ENCODE assay signal across 24 cellular contexts in genomic region chr3:191236635-191237034, GRCh38. TPM values are rescaled to one million over a fixed set of nuclear protein-coding genes. Genes with fewer than 3 reads are reported as not detected.
DNase-seq lines count a peak whose midpoint lies in the region; ATAC-seq and TF ChIP-seq lines count a peak whose summit lies in the region.
"Had no signal": no experiment of that assay in that cellular context is flagged by ENCODE, and none has a peak within 500 bp of the region (broad histone marks: within the 10 kb centered on the region; RNA-seq: fewer than 3 reads in every experiment).

No MANE protein-coding gene starts in this region.

- peaks cover 58% of the 10 kb centered on the region for H3K4me1 ChIP-seq in GM23338 (ENCODE audit: insufficient read depth)
- H3K4me1 ChIP-seq in fibroblast of lung (ENCODE audit: control insufficient read depth, extremely low read depth, insufficient read depth, low read length) = peaks cover 14% of the 10 kb centered on the region
- H3K4me1 ChIP-seq in upper lobe of right lung = no peaks in the 10 kb centered on the region
- H3K4me1 ChIP-seq: lower lobe of right lung, parathyroid adenoma, Peyer's patch, testis had no signal

- DNase-seq in GM23338 (ENCODE audit: low spot score) = no peak
- no peak for DNase-seq in WTC11 (ENCODE audit: low spot score)
- peak; percentile 50 to 60 for DNase-seq in fibroblast of lung (ENCODE audit: low read depth in 2 of 2)
- peak; percentile 35 for DNase-seq in renal cortical epithelial cell (ENCODE audit: low read depth)
- DNase-seq in stimulated activated CD4-positive, alpha-beta T cell treated with anti-CD3 and anti-CD28 coated beads, Interleukin-12 subunit alpha, Interleukin-12 subunit beta, amount 100 ng/mL, for 4 hours = no peak
- DNase-seq in upper lobe of right lung = no peak
- DNase-seq in SKM-1 treated with dmso at 0.1 percent for 144 hours (lab: John Stamatoyannopoulos, UW; ENCODE audit: unreplicated experiment) = no peak
- DNase-seq: activated CD4-positive, alpha-beta T cell treated with anti-CD3 and anti-CD28 coated beads, Interleukin-2, amount 50 U/mL, for 48 hours; activated T-cell treated with anti-CD3 and anti-CD28 coated beads, Interleukin-2, amount 50 U/mL, for 1 hour; H7; lower lobe of right lung; naive B cell; NCI-H1417 treated with DMSO at 0.1 percent for 48 hours; NCI-H2171; NCI-H748 treated with DMSO at 0.1 percent for 48 hours; Peyer's patch; SW 1271; testis had no signal

- no peaks in the 10 kb centered on the region; the same call in 1 of the 2 replicates for H3K9me2 ChIP-seq in GM23338 (ENCODE audit: insufficient read depth)

- H3K27ac ChIP-seq in GM23338 (ENCODE audit: low read depth) (peak overlapping the region; percentile 18; the same call in 1 of the 2 replicates), fibroblast of lung (ENCODE audit: insufficient read depth, low read length) (peak overlapping the region; percentile 60), upper lobe of right lung (no peak overlapping the region)
- H3K27ac ChIP-seq: BLaER1, lower lobe of right lung, parathyroid adenoma, Peyer's patch, skin epidermis, testis had no signal

- H3K27ac Mint-ChIP-seq in GM23338 = peak overlapping the region; percentile 5; the same call in 1 of the 2 replicates
- H3K27ac Mint-ChIP-seq in WTC11 = no peak overlapping the region
- H3K27ac Mint-ChIP-seq: activated naive CD8-positive, alpha-beta T cell had no signal

- intact Hi-C loops in upper lobe of right lung (cut with DNase I) = no loop called here

- H3K9ac ChIP-seq in fibroblast of lung (ENCODE audit: insufficient read depth, low read length) = no peak overlapping the region
- H3K9ac ChIP-seq: BLaER1, parathyroid adenoma had no signal

- POLR2A ChIA-PET in WTC11 (lab: Charles Lee) = no interaction called here

- ATAC-seq in GM23338 (no peak), WTC11 (no peak), upper lobe of right lung (no peak), HG03354 (IDR thresholded peaks at IDR 0.05; ENCODE audit: poor library complexity, severe bottlenecking, unreplicated experiment) (no peak)
- ATAC-seq: lower lobe of right lung had no signal

- 0 out of 2 replicates have a peak overlapping the region, but pooled peaks have one; percentile 37 for H3K4me2 ChIP-seq in GM23338
- H3K4me2 ChIP-seq in fibroblast of lung (ENCODE audit: extremely low read depth, insufficient read depth, low read length) = peak overlapping the region; percentile 57
- H3K4me2 ChIP-seq: BLaER1 had no signal

- CTCF ChIA-PET in WTC11 (lab: Charles Lee) = no interaction called here

- H3K36me3 ChIP-seq in GM23338 (ENCODE audit: insufficient read depth) = no peaks in the 10 kb centered on the region
- no peaks in the 10 kb centered on the region for H3K36me3 ChIP-seq in fibroblast of lung (ENCODE audit: control insufficient read depth, insufficient read depth, low read length)
- H3K36me3 ChIP-seq in upper lobe of right lung = no peaks in the 10 kb centered on the region
- H3K36me3 ChIP-seq: BLaER1, lower lobe of right lung, Peyer's patch had no signal

- H3K79me2 ChIP-seq in GM23338 (replicated peaks; ENCODE audit: insufficient read depth) (no peaks in the 10 kb centered on the region), fibroblast of lung (ENCODE audit: control insufficient read depth, insufficient read depth, low read length) (no peaks in the 10 kb centered on the region)
- H3K79me2 ChIP-seq: parathyroid adenoma had no signal

- H3K27me3 ChIP-seq in GM23338 (ENCODE audit: insufficient read depth) = no peaks in the 10 kb centered on the region
- H3K27me3 ChIP-seq in fibroblast of lung (ENCODE audit: control insufficient read depth, insufficient read depth, low read length) = no peaks in the 10 kb centered on the region
- H3K27me3 ChIP-seq in upper lobe of right lung = no peaks in the 10 kb centered on the region
- H3K27me3 ChIP-seq: BLaER1, Peyer's patch, testis had no signal

- H3K27me3 Mint-ChIP-seq in GM23338 (ENCODE audit: insufficient read depth, low read depth, poor library complexity) (no peaks in the 10 kb centered on the region), WTC11 (ENCODE audit: low read depth) (no peaks in the 10 kb centered on the region)
- H3K27me3 Mint-ChIP-seq: activated naive CD8-positive, alpha-beta T cell; naive B cell had no signal

- H4K20me1 ChIP-seq in GM23338 (replicated peaks; ENCODE audit: insufficient read depth) (no peaks in the 10 kb centered on the region), fibroblast of lung (ENCODE audit: control insufficient read depth, extremely low read depth, insufficient read depth, low read length) (no peaks in the 10 kb centered on the region)
- H4K20me1 ChIP-seq: BLaER1 had no signal

- H3K4me1 Mint-ChIP-seq in GM23338 (peaks cover 51% of the 10 kb centered on the region), WTC11 (peaks cover 74% of the 10 kb centered on the region)

- no peak for TF ChIP-seq CTCF in GM23338 (conservative IDR thresholded peaks at IDR 0.05; ENCODE audit: low read depth in 2 of 2)
- no peak for TF ChIP-seq CTCF in WTC11 (IDR thresholded peaks at IDR 0.05)
- no peak for TF ChIP-seq CTCF in fibroblast of lung (conservative IDR thresholded peaks at IDR 0.05 in 1 of 2, IDR thresholded peaks at IDR 0.05 in 1 of 2; ENCODE audit: low read depth in 1 of 2, low read length in 2 of 2)
- no peak for TF ChIP-seq CTCF in upper lobe of right lung (IDR thresholded peaks at IDR 0.05)

- H3K4me3 ChIP-seq in GM23338 (no peak overlapping the region), fibroblast of lung (replicated peaks in 1 of 4; ENCODE audit: control extremely low read depth in 1 of 4, insufficient read depth in 1 of 4, low read depth in 3 of 4, low read length in 4 of 4) (no peak overlapping the region), upper lobe of right lung (no peak overlapping the region)
- H3K4me3 ChIP-seq: BLaER1, lower lobe of right lung, Peyer's patch, skin epidermis, testis had no signal

- H3K36me3 Mint-ChIP-seq in GM23338 (ENCODE audit: low read depth) = no peaks in the 10 kb centered on the region
- H3K36me3 Mint-ChIP-seq in WTC11 = no peaks in the 10 kb centered on the region
- H3K36me3 Mint-ChIP-seq: activated naive CD8-positive, alpha-beta T cell; naive B cell had no signal

- H3K9me3 ChIP-seq in fibroblast of lung (ENCODE audit: control insufficient read depth, insufficient read depth, low read depth, low read length) = no peaks in the 10 kb centered on the region
- no peaks in the 10 kb centered on the region for H3K9me3 ChIP-seq in upper lobe of right lung
- H3K9me3 ChIP-seq: BLaER1, lower lobe of right lung, Peyer's patch, testis had no signal

- H3K9me3 Mint-ChIP-seq in GM23338 (no peaks in the 10 kb centered on the region), WTC11 (no peaks in the 10 kb centered on the region)
- H3K9me3 Mint-ChIP-seq: naive B cell had no signal

- no peak overlapping the region for H2AFZ ChIP-seq in GM23338
- peak overlapping the region; percentile 27 for H2AFZ ChIP-seq in fibroblast of lung (ENCODE audit: low read length)

- no peaks in the 10 kb centered on the region; the same call in 1 of the 2 replicates for H3F3A ChIP-seq in GM23338 (replicated peaks; ENCODE audit: low read depth)

- no peak overlapping the region for H3K4me3 Mint-ChIP-seq in GM23338
- H3K4me3 Mint-ChIP-seq in WTC11 = no peak overlapping the region
- H3K4me3 Mint-ChIP-seq: activated naive CD8-positive, alpha-beta T cell; naive B cell had no signal

TF ChIP-seq in WTC11, 78 proteins besides CTCF, POLR2A, EP300 and RAD21 (continues in another document):
- TF ChIP-seq HMGXB4 (CRISPR knock-in tag; IDR thresholded peaks at IDR 0.05) = no peak
- peak; percentile 74 for TF ChIP-seq ZNF396 (CRISPR knock-in tag; IDR thresholded peaks at IDR 0.05; ENCODE audit: borderline replicate concordance)
- peak; percentile 36; the same call in 1 of the 2 replicates for TF ChIP-seq ZNF423 (CRISPR knock-in tag; IDR thresholded peaks at IDR 0.05)
- TF ChIP-seq ZNF512 (CRISPR knock-in tag; IDR thresholded peaks at IDR 0.05; ENCODE audit: borderline replicate concordance) = no peak
- no peak for TF ChIP-seq NFATC4 (CRISPR knock-in tag; IDR thresholded peaks at IDR 0.05)
- TF ChIP-seq JUN (CRISPR knock-in tag; IDR thresholded peaks at IDR 0.05) = no peak

RNA-seq across cellular contexts. Expression of gene OSTN, which starts 37.6 kb away (rescaled TPM):
- not detected in 2 replicates for total RNA-seq in GM23338 (2014; rRNA removed; shearing (Covaris generic))
- polyA plus RNA-seq in GM23338 (2016; fragmentation: Nextera tagmentation; extraction: Ambion mirVana) (not detected in 2 replicates), fibroblast of lung (0.34 and 0.99 TPM in 2 replicates)
- total RNA-seq in WTC11 (2021) (not detected in 3 replicates), fibroblast of lung (2.6 and 31.9 TPM in 2 replicates), renal cortical epithelial cell (not detected in 2 replicates), upper lobe of right lung (not detected)
- 0.29 and 1.1 TPM in 2 replicates for polyA plus RNA-seq in fibroblast of lung (2012)
- polyA minus RNA-seq in fibroblast of lung (ENCODE audit: low replicate concordance) = not detected in 2 replicates
- total RNA-seq: H7, HT1080, lower lobe of right lung, Peyer's patch, testis had no signal

Comparison
In these comparisons a context has a peak if more than half of its experiments do, and no peak if none do; other contexts are left out.
1. DNase-seq: peak in fibroblast of lung (2 of 2) and renal cortical epithelial cell (single experiment); none in GM23338 (single experiment), WTC11 (single experiment), stimulated activated CD4-positive, alpha-beta T cell treated with anti-CD3 and anti-CD28 coated beads, Interleukin-12 subunit alpha, Interleukin-12 subunit beta, amount 100 ng/mL, for 4 hours (single experiment), upper lobe of right lung (single experiment) and SKM-1 treated with dmso at 0.1 percent for 144 hours (single experiment).